In the genomic region with DNA sequence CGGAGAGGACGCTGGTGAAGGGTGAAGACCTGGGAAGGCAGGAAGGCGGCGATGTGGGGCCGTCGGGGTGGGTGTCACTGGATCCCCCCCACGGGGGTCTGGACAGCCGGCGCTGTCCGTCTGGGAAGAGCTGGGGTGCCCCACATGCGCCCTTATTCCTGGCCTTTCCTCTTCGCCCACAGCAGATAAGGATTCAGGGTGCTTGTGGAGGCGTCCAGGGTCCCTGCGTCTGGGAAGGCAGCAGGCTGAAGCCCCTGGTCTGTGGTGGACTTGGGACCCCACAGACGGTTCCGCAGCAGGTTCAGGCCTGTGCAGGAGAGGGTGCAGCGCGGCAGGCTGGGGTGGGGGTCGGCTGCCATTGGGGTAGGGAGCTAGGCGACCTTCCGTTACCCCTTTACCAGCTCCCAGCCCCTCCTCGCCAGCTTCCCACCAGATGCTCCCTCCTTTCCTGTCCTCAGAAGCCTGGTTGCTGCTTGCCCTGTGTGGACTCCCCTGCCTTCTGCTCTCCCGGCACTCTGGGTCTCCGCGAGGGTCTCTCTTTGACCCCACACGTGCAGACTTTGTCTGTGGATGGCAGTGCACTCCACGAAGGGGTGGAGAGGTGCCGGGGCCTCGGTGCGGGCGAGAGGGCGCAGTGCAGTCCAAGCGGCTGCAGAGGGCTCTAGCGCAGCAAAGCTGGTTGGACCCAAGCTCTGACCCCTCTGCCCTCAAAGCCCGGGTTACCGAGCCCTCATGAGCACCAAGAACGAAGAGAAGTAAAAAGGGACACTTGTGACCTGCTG, we compare ENCODE assay signal across 13 cellular contexts. TPM values are rescaled to one million over a fixed set of nuclear protein-coding genes. Genes with fewer than 3 reads are reported as not detected.
DNase-seq lines count a peak whose midpoint lies in the region; ATAC-seq, FAIRE-seq and TF ChIP-seq lines count a peak whose summit lies in the region.
"Had no signal": no experiment of that assay in that cellular context is flagged by ENCODE, and none has a peak within 500 bp of the region (broad histone marks: within the 10 kb centered on the region; RNA-seq: fewer than 3 reads in every experiment).

No MANE protein-coding gene starts in this region.

- intact Hi-C loops in upper lobe of right lung (cut with DNase I) = no loop called here

- no peak overlapping the region for H3K9ac ChIP-seq in iPS-20b (ENCODE audit: low read depth, low read length)

- H3K9me3 ChIP-seq in BE2C = no peaks in the 10 kb centered on the region
- H3K9me3 ChIP-seq in iPS-20b (ENCODE audit: insufficient read depth, low read depth, low read length) = no peaks in the 10 kb centered on the region
- no peaks in the 10 kb centered on the region for H3K9me3 ChIP-seq in upper lobe of right lung
- H3K9me3 ChIP-seq: left lung had no signal

- H3K27me3 ChIP-seq in BE2C = peaks cover 57% of the 10 kb centered on the region
- peaks cover 97% of the 10 kb centered on the region for H3K27me3 ChIP-seq in iPS-20b (ENCODE audit: insufficient read depth, low read length)
- peaks cover 89% of the 10 kb centered on the region for H3K27me3 ChIP-seq in upper lobe of right lung

- H3K36me3 ChIP-seq in BE2C = no peaks in the 10 kb centered on the region
- no peaks in the 10 kb centered on the region for H3K36me3 ChIP-seq in iPS-20b (ENCODE audit: insufficient read depth, low read depth, low read length)
- H3K36me3 ChIP-seq in upper lobe of right lung = no peaks in the 10 kb centered on the region
- H3K36me3 ChIP-seq: left lung had no signal

- H3K27ac ChIP-seq in iPS-20b (ENCODE audit: low read length) = no peak overlapping the region
- no peak overlapping the region for H3K27ac ChIP-seq in upper lobe of right lung
- H3K27ac ChIP-seq: left lung had no signal

- FAIRE-seq in HTR-8/SVneo (lab: Jason Lieb, UNC) = peak; percentile 38

- H3K4me1 ChIP-seq in BE2C (no peaks in the 10 kb centered on the region; the same call in 1 of the 2 replicates), iPS-20b (ENCODE audit: insufficient read depth, low read length) (peaks cover 8% of the 10 kb centered on the region; the same call in 1 of the 2 replicates), upper lobe of right lung (peaks cover 19% of the 10 kb centered on the region)

- TF ChIP-seq CTCF in BE2C (IDR thresholded peaks at IDR 0.05; ENCODE audit: low read depth, low read length) (0 out of 2 replicates have a peak, but pooled peaks have one; percentile 9), upper lobe of right lung (IDR thresholded peaks at IDR 0.05) (no peak)

- DNase-seq in BE2C (no peak), HTR-8/SVneo (ENCODE audit: insufficient read length, low spot score) (no peak), UCSD-AML1 (lab: John Stamatoyannopoulos, UW; ENCODE audit: unreplicated experiment) (peak; percentile 54), upper lobe of right lung (no peak), NCI-H1048 (lab: John Stamatoyannopoulos, UW) (no peak), DMS79 treated with DMSO at 0.1 percent for 48 hours (lab: John Stamatoyannopoulos, UW) (no peak), SHP77 (lab: John Stamatoyannopoulos, UW) (no peak)
- DNase-seq: activated CD4-positive, alpha-beta T cell treated with anti-CD3 and anti-CD28 coated beads for 1 hour; activated naive CD4-positive, alpha-beta T cell treated with anti-CD3 and anti-CD28 coated beads, Interleukin-2, amount 10 ng/mL, durations not matched to agents 7 days and 5 days; left lung; NCI-H510A; T-cell had no signal

- H3K4me3 ChIP-seq in BE2C (ENCODE audit: low read depth, low read length) (no peak overlapping the region), iPS-20b (ENCODE audit: low read length) (peak overlapping the region; percentile 18; the same call in 1 of the 2 replicates), upper lobe of right lung (no peak overlapping the region)
- H3K4me3 ChIP-seq: left lung had no signal

- no peak for ATAC-seq in upper lobe of right lung
- ATAC-seq: left lung, T-cell had no signal

RNA-seq across cellular contexts. Expression of a gene that starts 2.1 kb away (rescaled TPM):
- polyA plus RNA-seq in BE2C (2012; ENCODE audit: insufficient read depth, insufficient read length, low read depth) = 0.34 TPM
- 2.5 TPM for total RNA-seq in upper lobe of right lung
- total RNA-seq: T-cell had no signal

RNA-seq across cellular contexts. Expression of a gene that starts 50.5 kb away (rescaled TPM):
- polyA plus RNA-seq in BE2C (2012; ENCODE audit: insufficient read depth, insufficient read length, low read depth) = not detected
- total RNA-seq in upper lobe of right lung = 0.64 TPM
- total RNA-seq: T-cell had no signal
